ENCODE assay signal across 8 cellular contexts in genomic region chr1:61724721-61725694, GRCh38. TPM values are rescaled to one million over a fixed set of nuclear protein-coding genes. Genes with fewer than 3 reads are reported as not detected.
DNase-seq lines count a peak whose midpoint lies in the region; TF ChIP-seq lines count a peak whose summit lies in the region.

Gene TM2D1, minus strand, starts transcription at chr1:61725141. Its CDS starts 21 bp downstream, at chr1:61725120.

- H3K9me3 Mint-ChIP-seq in neural crest cell, result no peaks in the 10 kb centered on the region

- no peaks in the 10 kb centered on the region for H3K27me3 Mint-ChIP-seq in neural crest cell (ENCODE audit: low read depth)

- H3K9me3 ChIP-seq in stomach smooth muscle (ENCODE audit: control insufficient read depth in 2 of 2, low read length in 2 of 2), result no peaks in the 10 kb centered on the region

- H3K4me1 ChIP-seq in stomach smooth muscle (ENCODE audit: control insufficient read depth, insufficient read depth, low read length), result peaks cover 4% of the 10 kb centered on the region

- H3K4me3 ChIP-seq in H7 (ENCODE audit: insufficient read depth, low read depth, low read length) (peak within 1 kb of the TSS; percentile 97), foreskin fibroblast (ENCODE audit: low read depth in 1 of 2, low read length in 2 of 2) (peak within 1 kb of the TSS; percentile 83 to 98), stomach smooth muscle (ENCODE audit: low read length in 2 of 2) (peak within 1 kb of the TSS; percentile 100)

- DNase-seq in ELF-1 (ENCODE audit: low read depth, low spot score) (peak; percentile 95), H7 (peak; percentile 85), M059J (ENCODE audit: low read depth) (peak; percentile 91), SHP77 treated with DMSO at 0.1 percent for 48 hours (lab: John Stamatoyannopoulos, UW) (peak; percentile 90), activated gamma-delta T cell (lab: John Stamatoyannopoulos, UW) (peak; percentile 75), foreskin fibroblast (peak; percentile 87 to 96), neural crest cell (ENCODE audit: low read depth, low spot score) (peak; percentile 79)

- peak within 1 kb of the TSS; percentile 94 for H3K27ac ChIP-seq in stomach smooth muscle (ENCODE audit: low read length)

- peaks cover 16% of the 10 kb centered on the region for H3K4me1 Mint-ChIP-seq in neural crest cell

- H3K27me3 ChIP-seq in H7 (ENCODE audit: control insufficient read depth, insufficient read depth, low read length) (no peaks in the 10 kb centered on the region), stomach smooth muscle (ENCODE audit: control insufficient read depth in 1 of 2, insufficient read depth in 2 of 2, low read length in 2 of 2) (no peaks in the 10 kb centered on the region)

- no peaks in the 10 kb centered on the region for H3K36me3 Mint-ChIP-seq in neural crest cell (ENCODE audit: low read depth)

- H3K9ac ChIP-seq in stomach smooth muscle (ENCODE audit: low read length in 2 of 2), result peak within 1 kb of the TSS; percentile 100

- peak within 1 kb of the TSS; percentile 93 for H3K27ac Mint-ChIP-seq in neural crest cell (ENCODE audit: unreplicated experiment)

- H3K4me3 Mint-ChIP-seq in neural crest cell, result peak within 1 kb of the TSS; percentile 93

- TF ChIP-seq CTCF in foreskin fibroblast (IDR thresholded peaks at IDR 0.05; ENCODE audit: low read depth, low read length) (no peak), neural crest cell (conservative IDR thresholded peaks at IDR 0.05) (no peak)

- H3K36me3 ChIP-seq in H7 (replicated peaks; ENCODE audit: control insufficient read depth, insufficient read depth, low read length) (no peaks in the 10 kb centered on the region), stomach smooth muscle (ENCODE audit: control insufficient read depth in 2 of 2, insufficient read depth in 2 of 2, low read length in 2 of 2) (peaks cover 0 to 2% of the 10 kb centered on the region in 2 donors)

RNA-seq across cellular contexts. Expression of gene TM2D1, which starts in this region (rescaled TPM):
- 39.6 and 49.5 TPM in 2 replicates for total RNA-seq in H7 (2014; rRNA removed; shearing (Covaris generic))
- total RNA-seq in M059J (2014; rRNA removed; shearing (Covaris generic)), result 57.3 and 69.8 TPM in 2 replicates
- 19.3 and 23.9 TPM in 2 replicates for total RNA-seq in neural crest cell

Comparison
In these comparisons a context has a peak if more than half of its experiments do, and no peak if none do; other contexts are left out.
1. Peak in every context shown above with its lines: DNase-seq, H3K4me3 ChIP-seq and H3K27ac ChIP-seq.